Comparison of ENCODE assay signal across 15 cellular contexts in genomic region chr6:16563628-16564240, GRCh38.
DNase-seq lines count a peak whose midpoint lies in the region; ATAC-seq and TF ChIP-seq lines count a peak whose summit lies in the region.
"Had no signal": no experiment of that assay in that cellular context is flagged by ENCODE, and none has a peak within 500 bp of the region (broad histone marks: within the 10 kb centered on the region; RNA-seq: fewer than 3 reads in every experiment).

No MANE protein-coding gene starts in this region.

- no peaks in the 10 kb centered on the region for H3K9me3 Mint-ChIP-seq in chondrocyte (ENCODE audit: low read depth)
- H3K9me3 Mint-ChIP-seq: CD14-positive monocyte; CD8-positive, alpha-beta T cell; H9 had no signal

- no peak for TF ChIP-seq POLR2A in right lobe of liver (IDR thresholded peaks at IDR 0.05)

- peak; percentile 69 to 90 (median 82) for ATAC-seq in right lobe of liver
- ATAC-seq: CD8-positive, alpha-beta T cell had no signal

- H3K4me1 Mint-ChIP-seq in chondrocyte (ENCODE audit: low read depth), result peaks cover 22% of the 10 kb centered on the region
- H3K4me1 Mint-ChIP-seq: CD14-positive monocyte had no signal

- intact Hi-C loops in right lobe of liver (cut with DNase I) (no loop called here), tibial artery (cut with DNase I; ENCODE audit: low total_unique reads) (no loop called here)

- peaks cover 17% of the 10 kb centered on the region for H3K79me2 ChIP-seq in smooth muscle cell (ENCODE audit: low read depth)

- no peaks in the 10 kb centered on the region for H3K36me3 Mint-ChIP-seq in chondrocyte (ENCODE audit: low read depth)

- no peak for TF ChIP-seq CTCF in chondrocyte (IDR thresholded peaks at IDR 0.05)
- TF ChIP-seq CTCF in right lobe of liver (IDR thresholded peaks at IDR 0.05), result no peak
- TF ChIP-seq CTCF in smooth muscle cell (IDR thresholded peaks at IDR 0.05; ENCODE audit: borderline replicate concordance, insufficient read depth, poor library complexity, severe bottlenecking), result no peak
- no peak for TF ChIP-seq CTCF in tibial artery (IDR thresholded peaks at IDR 0.05)

- H2AFZ ChIP-seq in smooth muscle cell (ENCODE audit: low read depth), result no peak overlapping the region

- H3K36me3 ChIP-seq in right lobe of liver (no peaks in the 10 kb centered on the region), smooth muscle cell (ENCODE audit: low read depth) (no peaks in the 10 kb centered on the region), tibial artery (no peaks in the 10 kb centered on the region)

- 32% methylated on average over 10 of the region's 10 CpGs for WGBS in right lobe of liver (ENCODE audit: insufficient coverage, low coverage, low lambda C conversion rate, missing lambda C conversion rate)
- whole genome bisulfite sequencing in smooth muscle cell (ENCODE audit: low lambda C conversion rate), result 94% methylated on average over 10 of the region's 10 CpGs

- peaks cover 58% of the 10 kb centered on the region for H4K20me1 ChIP-seq in smooth muscle cell (ENCODE audit: low read depth)

- H3K27me3 ChIP-seq in right lobe of liver (no peaks in the 10 kb centered on the region), smooth muscle cell (ENCODE audit: low read depth) (no peaks in the 10 kb centered on the region), tibial artery (no peaks in the 10 kb centered on the region)

- H3K4me3 ChIP-seq in right lobe of liver (no peak overlapping the region), smooth muscle cell (no peak overlapping the region), tibial artery (no peak overlapping the region)

- no peaks in the 10 kb centered on the region for H3F3A ChIP-seq in smooth muscle cell (ENCODE audit: low read depth)

- H3K4me3 Mint-ChIP-seq in chondrocyte (ENCODE audit: unreplicated experiment), result peak overlapping the region; percentile 3
- H3K4me3 Mint-ChIP-seq: CD14-positive monocyte; CD8-positive, alpha-beta T cell; H9 had no signal

- no peak overlapping the region for H3K27ac ChIP-seq in right lobe of liver
- H3K27ac ChIP-seq in smooth muscle cell (ENCODE audit: low read depth), result peak overlapping the region; percentile 66
- no peak overlapping the region for H3K27ac ChIP-seq in tibial artery

- no peak overlapping the region for H3K9ac ChIP-seq in smooth muscle cell (ENCODE audit: low read depth)

- no peak overlapping the region for H3K4me2 ChIP-seq in smooth muscle cell

- H3K9me3 ChIP-seq in right lobe of liver, result no peaks in the 10 kb centered on the region
- no peaks in the 10 kb centered on the region for H3K9me3 ChIP-seq in smooth muscle cell (replicated peaks; ENCODE audit: low read depth)
- no peaks in the 10 kb centered on the region for H3K9me3 ChIP-seq in tibial artery

- DNase-seq in chondrocyte (ENCODE audit: low spot score), result no peak
- DNase-seq in right lobe of liver, result peak in 1 of 3 donors; percentile 28
- DNase-seq in smooth muscle cell (lab: John Stamatoyannopoulos, UW; ENCODE audit: unreplicated experiment), result no peak
- no peak for DNase-seq in SW480 (ENCODE audit: low spot score)
- DNase-seq in tibial artery, result no peak
- no peak for DNase-seq in SKM-1 treated with dmso at 0.1 percent for 144 hours (lab: John Stamatoyannopoulos, UW; ENCODE audit: unreplicated experiment)
- no peak for DNase-seq in AML-193 (lab: John Stamatoyannopoulos, UW)
- DNase-seq: CD8-positive, alpha-beta T cell; COR-L47; DND-41; GDM1; GOT3; H9 had no signal

- H3K27me3 Mint-ChIP-seq in chondrocyte (ENCODE audit: low read depth), result no peaks in the 10 kb centered on the region

- peaks cover 0 to 5% (median 0%) of the 10 kb centered on the region in 4 donors for H3K4me1 ChIP-seq in right lobe of liver
- no peaks in the 10 kb centered on the region for H3K4me1 ChIP-seq in smooth muscle cell (ENCODE audit: low read depth)
- peaks cover 0 to 32% (median 10%) of the 10 kb centered on the region in 4 donors for H3K4me1 ChIP-seq in tibial artery

- H3K27ac Mint-ChIP-seq in chondrocyte (ENCODE audit: unreplicated experiment), result no peak overlapping the region
- H3K27ac Mint-ChIP-seq: CD14-positive monocyte; CD8-positive, alpha-beta T cell; H9 had no signal

TF ChIP-seq in PFSK-1, 5 proteins besides CTCF, POLR2A, EP300 and RAD21:
- TF ChIP-seq TAF1 (IDR thresholded peaks at IDR 0.05; ENCODE audit: borderline replicate concordance, insufficient read depth, low read length), result no peak
- 0 out of 2 replicates have a peak, but pooled peaks have one; percentile 26 for TF ChIP-seq POLR2AphosphoS5 (IDR thresholded peaks at IDR 0.05; ENCODE audit: low read depth, low read length)
- TF ChIP-seq SIN3A (IDR thresholded peaks at IDR 0.05; ENCODE audit: borderline replicate concordance, insufficient read depth, low read length), result no peak
- no peak for TF ChIP-seq REST (IDR thresholded peaks at IDR 0.05; ENCODE audit: insufficient read depth in 1 of 2, low read depth in 2 of 2, low read length in 2 of 2)
- no peak for TF ChIP-seq FOXP2 (optimal IDR thresholded peaks at IDR 0.05; ENCODE audit: borderline replicate concordance, extremely low read depth, extremely low read length, insufficient read depth)
